In genomic region chr3:145780301-145780700, GRCh38 we compare ENCODE assay signal across 31 cellular contexts.
"Had no signal": no experiment of that assay in that cellular context is flagged by ENCODE, and none has a peak within 500 bp of the region (broad histone marks: within the 10 kb centered on the region; RNA-seq: fewer than 3 reads in every experiment).

No MANE protein-coding gene starts in this region.

- H3K36me3 Mint-ChIP-seq: activated naive CD8-positive, alpha-beta T cell had no signal

- H3K4me1 ChIP-seq: body of pancreas, colonic mucosa, gastrocnemius medialis had no signal

- DNase-seq: activated B cell treated with CpG ODN at 0.5 μM for 24 hours; activated CD4-positive, alpha-beta T cell treated with anti-CD3 and anti-CD28 coated beads for 48 hours; activated CD4-positive, alpha-beta T cell treated with anti-CD3 and anti-CD28 coated beads, Interleukin-2, amount 50 U/mL, for 1 hour; activated CD4-positive, alpha-beta T cell treated with anti-CD3 and anti-CD28 coated beads, Interleukin-2, amount 50 U/mL, for 48 hours; activated CD8-positive, alpha-beta memory T cell treated with anti-CD3 and anti-CD28 coated beads for 24 hours; activated CD8-positive, alpha-beta T cell treated with anti-CD3 and anti-CD28 coated beads for 36 hours; activated effector memory CD4-positive, alpha-beta T cell treated with Interleukin-2 at 50 U/mL for 16 hours; activated gamma-delta T cell treated with Interleukin-2 at 50 U/mL for 16 hours; activated naive CD4-positive, alpha-beta T cell treated with anti-CD3 and anti-CD28 coated beads, Interleukin-2, amount 50 U/mL, for 16 hours; activated naive CD4-positive, alpha-beta T cell treated with Interleukin-2 at 50 U/mL for 16 hours; activated T-cell treated with anti-CD3 and anti-CD28 coated beads, Interleukin-2, amount 50 U/mL, for 4 hours; amygdala; aorta; body of pancreas; caudate nucleus; colonic mucosa; effector CD8-positive, alpha-beta T cell; esophagus squamous epithelium; foreskin fibroblast; gastrocnemius medialis; glutamatergic neuron; heart left ventricle; T-helper 1 cell; T-helper 17 cell; T1000; WERI-Rb-1 had no signal

- H3K4me3 ChIP-seq: body of pancreas, colonic mucosa, esophagus squamous epithelium, gastrocnemius medialis, heart left ventricle had no signal

- H3K27ac Mint-ChIP-seq: activated B cell treated with CpG ODN at 0.5 μM for 24 hours; activated CD8-positive, alpha-beta T cell treated with anti-CD3 and anti-CD28 coated beads for 36 hours; activated naive CD8-positive, alpha-beta T cell; activated T-helper 17 cell treated with anti-CD3 and anti-CD28 coated beads, Interleukin-2, amount 50 U/mL, for 72 hours; T-helper 17 cell; T-helper 2 cell treated with Interferon-gamma antibody and Interleukin-4, amounts not matched to agents 5 μg/mL and 100 μg/mL, for 36 hours had no signal

- H3K9me3 ChIP-seq: body of pancreas, colonic mucosa, esophagus squamous epithelium, gastrocnemius medialis, heart left ventricle had no signal

- H3K4me3 Mint-ChIP-seq: activated B cell treated with CpG ODN at 0.5 μM for 24 hours; activated CD8-positive, alpha-beta T cell treated with anti-CD3 and anti-CD28 coated beads for 36 hours; activated naive CD8-positive, alpha-beta T cell; activated T-cell treated with anti-CD3 and anti-CD28 coated beads, Interleukin-2, amount 50 U/mL, for 4 hours; activated T-helper 17 cell treated with anti-CD3 and anti-CD28 coated beads, Interleukin-2, amount 50 U/mL, for 72 hours; T-helper 17 cell; T-helper 2 cell treated with Interferon-gamma antibody and Interleukin-4, amounts not matched to agents 5 μg/mL and 100 μg/mL, for 36 hours had no signal

- H3K27me3 ChIP-seq: body of pancreas, colonic mucosa, esophagus squamous epithelium, gastrocnemius medialis, heart left ventricle had no signal

- H3K27ac ChIP-seq: body of pancreas, colonic mucosa, epithelial cell of prostate, esophagus squamous epithelium, gastrocnemius medialis, heart left ventricle, WERI-Rb-1 had no signal

- H3K4me1 Mint-ChIP-seq: activated B cell treated with CpG ODN at 0.5 μM for 24 hours; activated T-helper 17 cell treated with anti-CD3 and anti-CD28 coated beads, Interleukin-2, amount 50 U/mL, for 72 hours; T-helper 17 cell had no signal

- H3K36me3 ChIP-seq: colonic mucosa, esophagus squamous epithelium, gastrocnemius medialis, heart left ventricle, WERI-Rb-1 had no signal

- H3K9me3 Mint-ChIP-seq: activated B cell treated with CpG ODN at 0.5 μM for 24 hours; activated CD8-positive, alpha-beta T cell treated with anti-CD3 and anti-CD28 coated beads for 36 hours; activated T-cell treated with anti-CD3 and anti-CD28 coated beads, Interleukin-2, amount 50 U/mL, for 4 hours; T-helper 2 cell treated with Interferon-gamma antibody and Interleukin-4, amounts not matched to agents 5 μg/mL and 100 μg/mL, for 36 hours had no signal

- H3K27me3 Mint-ChIP-seq: activated B cell treated with CpG ODN at 0.5 μM for 24 hours; activated CD8-positive, alpha-beta T cell treated with anti-CD3 and anti-CD28 coated beads for 36 hours; activated naive CD8-positive, alpha-beta T cell; activated T-helper 17 cell treated with anti-CD3 and anti-CD28 coated beads, Interleukin-2, amount 50 U/mL, for 72 hours; T-helper 17 cell had no signal

- ATAC-seq: activated CD4-positive, CD25-positive, alpha-beta regulatory T cell treated with anti-CD3 and anti-CD28 coated beads, Interleukin-2, amount 50 U/mL, for 24 hours; activated CD8-positive, alpha-beta T cell treated with anti-CD3 and anti-CD28 coated beads for 36 hours; activated T-cell treated with anti-CD3 and anti-CD28 coated beads, Interleukin-2, amount 50 U/mL, for 4 hours; activated T-helper 17 cell treated with anti-CD3 and anti-CD28 coated beads, Interleukin-2, amount 50 U/mL, for 72 hours; body of pancreas; gastrocnemius medialis; heart left ventricle; T-helper 17 cell had no signal
